Comparison of ENCODE assay signal across 8 cellular contexts in the genomic region with DNA sequence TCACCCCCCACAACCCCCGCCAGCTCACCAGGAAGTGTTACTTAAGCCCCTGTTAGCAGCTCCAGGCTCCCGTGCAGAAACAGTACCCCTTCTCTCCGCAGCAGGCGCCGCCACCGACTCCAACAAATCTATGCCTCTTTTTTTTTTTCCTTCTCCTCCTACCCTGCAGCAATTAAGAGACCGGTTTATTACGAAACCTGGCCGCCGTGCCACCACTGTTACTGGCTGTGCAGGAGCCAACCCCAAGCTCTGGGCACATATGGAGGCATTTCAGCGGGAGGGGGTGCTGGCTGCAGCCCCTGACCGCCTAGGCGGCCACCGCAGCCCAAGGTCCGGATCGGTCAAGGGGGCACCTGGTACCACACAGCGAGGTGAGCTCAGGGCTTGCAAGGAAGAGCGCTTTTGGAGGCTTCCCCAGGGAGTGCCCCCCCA.
A peak's percentile ranks its signal among the peaks of the same experiment; 100 is the strongest.
DNase-seq lines count a peak whose midpoint lies in the region; ATAC-seq and TF ChIP-seq lines count a peak whose summit lies in the region.

No MANE protein-coding gene starts in this region.

- DNase-seq in GM06990 (ENCODE audit: extremely low read depth, insufficient read length), result no peak
- DNase-seq in NCI-H2171 treated with DMSO at 0.1 percent for 48 hours (lab: John Stamatoyannopoulos, UW), result peak; percentile 87
- peak; percentile 35 for DNase-seq in activated T-helper 1 cell treated with Interleukin-2 at 50 U/mL for 16 hours (ENCODE audit: low read depth)
- peak; percentile 79 for DNase-seq in fibroblast of pulmonary artery (ENCODE audit: low read depth)
- DNase-seq in nephron progenitor cell, result peak; percentile 57
- DNase-seq in NCI-H128 (lab: John Stamatoyannopoulos, UW; ENCODE audit: unreplicated experiment), result no peak
- no peak for DNase-seq in NCI-H774 (lab: John Stamatoyannopoulos, UW)

- H3K4me3 Mint-ChIP-seq in nephron progenitor cell, result peak overlapping the region; percentile 96

- H3K4me1 Mint-ChIP-seq in nephron progenitor cell, result peaks cover 31% of the 10 kb centered on the region

- peaks cover 10% of the 10 kb centered on the region for H3K9me3 Mint-ChIP-seq in nephron progenitor cell

- peak overlapping the region; percentile 92 for H3K4me3 ChIP-seq in GM06990 (replicated peaks; ENCODE audit: low read depth, low read length)
- H3K4me3 ChIP-seq in fibroblast of pulmonary artery (replicated peaks; ENCODE audit: low read depth, low read length), result peak overlapping the region; percentile 99

- peaks cover 11% of the 10 kb centered on the region for H3K36me3 ChIP-seq in GM06990 (ENCODE audit: control insufficient read depth, insufficient read depth, low read length)

- no peaks in the 10 kb centered on the region for H3K36me3 Mint-ChIP-seq in nephron progenitor cell (ENCODE audit: low read depth)

- ATAC-seq in GM18909 (IDR thresholded peaks at IDR 0.05; ENCODE audit: poor library complexity, unreplicated experiment), result no peak

- H3K27ac Mint-ChIP-seq in nephron progenitor cell, result no peak overlapping the region

- H3K27me3 Mint-ChIP-seq in nephron progenitor cell (ENCODE audit: low read depth, poor library complexity), result peaks cover 62% of the 10 kb centered on the region

- no peaks in the 10 kb centered on the region for H3K27me3 ChIP-seq in GM06990 (replicated peaks; ENCODE audit: control insufficient read depth, insufficient read depth, low read length)

- TF ChIP-seq CTCF in GM06990 (IDR thresholded peaks at IDR 0.05; ENCODE audit: insufficient read depth, low read length, poor library complexity, severe bottlenecking), result peak; percentile 21
- TF ChIP-seq CTCF in fibroblast of pulmonary artery (IDR thresholded peaks at IDR 0.05; ENCODE audit: low read length, missing control alignments), result peak; percentile 10
- no peak for TF ChIP-seq CTCF in nephron progenitor cell (IDR thresholded peaks at IDR 0.05)

Comparison
In these comparisons a context has a peak if more than half of its experiments do, and no peak if none do; other contexts are left out.
1. DNase-seq: peak in NCI-H2171 treated with DMSO at 0.1 percent for 48 hours (single experiment), activated T-helper 1 cell treated with Interleukin-2 at 50 U/mL for 16 hours (single experiment), fibroblast of pulmonary artery (single experiment) and nephron progenitor cell (single experiment); none in GM06990 (single experiment), NCI-H128 (single experiment) and NCI-H774 (single experiment).